20 cellular contexts compared by ENCODE assay signal in the genomic region with DNA sequence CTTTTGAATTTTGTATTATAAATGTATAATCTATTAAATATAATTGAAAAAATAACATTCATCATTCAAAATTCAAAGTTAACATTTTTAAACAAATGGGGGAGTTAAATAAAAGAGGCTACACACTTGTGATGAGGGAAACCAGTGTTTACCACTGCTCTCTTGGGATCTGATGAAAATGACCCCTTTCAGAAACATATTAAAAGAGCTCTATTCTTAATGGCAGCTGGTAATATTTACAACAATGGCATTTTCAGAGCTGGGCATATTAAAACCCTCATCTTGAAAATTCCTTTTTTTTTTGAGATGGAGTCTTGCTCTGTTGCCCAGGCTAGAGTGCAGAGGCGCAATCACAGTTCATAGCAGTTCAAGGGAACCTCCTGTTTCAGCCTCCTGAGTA. TPM values are rescaled to one million over a fixed set of nuclear protein-coding genes. Genes with fewer than 3 reads are reported as not detected.
DNase-seq lines count a peak whose midpoint lies in the region; ATAC-seq, FAIRE-seq and TF ChIP-seq lines count a peak whose summit lies in the region.
"Had no signal": no experiment of that assay in that cellular context is flagged by ENCODE, and none has a peak within 500 bp of the region (broad histone marks: within the 10 kb centered on the region; RNA-seq: fewer than 3 reads in every experiment).

No MANE protein-coding gene starts in this region.

- H3K27me3 Mint-ChIP-seq in activated T-cell treated with anti-CD3 and anti-CD28 coated beads, Interleukin-2, amount 50 U/mL, for 24 hours: no peaks in the 10 kb centered on the region
- H3K27me3 Mint-ChIP-seq: CD4-positive, CD25-positive, alpha-beta regulatory T cell had no signal

- no peaks in the 10 kb centered on the region for H3K9me3 Mint-ChIP-seq in activated T-cell treated with anti-CD3 and anti-CD28 coated beads, Interleukin-2, amount 50 U/mL, for 24 hours
- H3K9me3 Mint-ChIP-seq: H9 had no signal

- H3K4me1 Mint-ChIP-seq in activated T-cell treated with anti-CD3 and anti-CD28 coated beads, Interleukin-2, amount 50 U/mL, for 24 hours (ENCODE audit: low read depth): no peaks in the 10 kb centered on the region
- H3K4me1 Mint-ChIP-seq: H9 had no signal

- H3K36me3 Mint-ChIP-seq in activated T-cell treated with anti-CD3 and anti-CD28 coated beads, Interleukin-2, amount 50 U/mL, for 24 hours (ENCODE audit: low read depth): peaks cover 91% of the 10 kb centered on the region

- no peak for ATAC-seq in HG03460 (IDR thresholded peaks at IDR 0.05; ENCODE audit: unreplicated experiment)
- no peak for ATAC-seq in GM19452 (IDR thresholded peaks at IDR 0.05; ENCODE audit: unreplicated experiment)
- ATAC-seq: GM12878, HepG2 had no signal

- H3K4me3 ChIP-seq in tibial artery: no peak overlapping the region
- H3K4me3 ChIP-seq: BLaER1 treated with 17β-estradiol and CSF1 and Interleukin-3, amounts not matched to agents 10 nM and 100 nM; GM12878 had no signal

- peak; percentile 65 for FAIRE-seq in frontal cortex (lab: Jason Lieb, UNC)
- FAIRE-seq: GM12878, GM18507, HepG2, HTR-8/SVneo had no signal

- no peaks in the 10 kb centered on the region for H3K27me3 ChIP-seq in tibial artery
- H3K27me3 ChIP-seq: BLaER1 treated with 17β-estradiol and CSF1 and Interleukin-3, amounts not matched to agents 10 nM and 100 nM had no signal

- H3K9me3 ChIP-seq in tibial artery: no peaks in the 10 kb centered on the region
- H3K9me3 ChIP-seq: BLaER1 treated with 17β-estradiol and CSF1 and Interleukin-3, amounts not matched to agents 10 nM and 100 nM had no signal

- no peak for TF ChIP-seq CTCF in tibial artery (IDR thresholded peaks at IDR 0.05)

- peaks cover 76 to 99% (median 94%) of the 10 kb centered on the region in 3 donors for H3K36me3 ChIP-seq in tibial artery

- DNase-seq in activated T-cell treated with anti-CD3 and anti-CD28 coated beads, Interleukin-2, amount 50 U/mL, for 24 hours: no peak
- DNase-seq in activated T-cell treated with anti-CD3 and anti-CD28 coated beads for 4 hours: no peak
- no peak for DNase-seq in frontal cortex (ENCODE audit: low spot score in 2 of 2)
- DNase-seq in superior temporal gyrus (ENCODE audit: extremely low spot score): peak; percentile 47
- DNase-seq in tibial artery: no peak
- DNase-seq: AML-193; Calu3; CD4-positive, CD25-positive, alpha-beta regulatory T cell; DMS 273 treated with DMSO at 0.1 percent for 48 hours; GOT3; H9 had no signal

- peak overlapping the region; percentile 40 for H3K27ac Mint-ChIP-seq in activated T-cell treated with anti-CD3 and anti-CD28 coated beads, Interleukin-2, amount 50 U/mL, for 24 hours
- H3K27ac Mint-ChIP-seq: CD4-positive, CD25-positive, alpha-beta regulatory T cell; H9 had no signal

- H3K4me1 ChIP-seq in tibial artery: no peaks in the 10 kb centered on the region
- H3K4me1 ChIP-seq: BLaER1 treated with 17β-estradiol and CSF1 and Interleukin-3, amounts not matched to agents 10 nM and 100 nM had no signal

- H3K4me3 Mint-ChIP-seq in activated T-cell treated with anti-CD3 and anti-CD28 coated beads, Interleukin-2, amount 50 U/mL, for 24 hours: no peak overlapping the region
- H3K4me3 Mint-ChIP-seq: CD4-positive, CD25-positive, alpha-beta regulatory T cell; H9 had no signal

- intact Hi-C loops in tibial artery (cut with DNase I; ENCODE audit: low total_unique reads): no loop called here

- peak overlapping the region; percentile 66 for H3K27ac ChIP-seq in angular gyrus (ENCODE audit: low read depth, low read length)
- no peak overlapping the region for H3K27ac ChIP-seq in tibial artery
- H3K27ac ChIP-seq: 22Rv1; BLaER1 treated with 17β-estradiol and CSF1 and Interleukin-3, amounts not matched to agents 10 nM and 100 nM had no signal

RNA-seq across cellular contexts. Expression of gene FLCN, which starts 19.3 kb away (rescaled TPM):
- total RNA-seq in frontal cortex: 31.4 TPM

RNA-seq across cellular contexts. Expression of gene COPS3, which starts 24.7 kb away (rescaled TPM):
- total RNA-seq in frontal cortex: 119 TPM

RNA-seq across cellular contexts. Expression of gene NT5M, which starts 46.9 kb away (rescaled TPM):
- 6.5 TPM for total RNA-seq in frontal cortex

RNA-seq across cellular contexts. Expression of gene PLD6, which starts 50.2 kb away (rescaled TPM):
- 8.6 TPM for total RNA-seq in frontal cortex
